16 cellular contexts compared by ENCODE assay signal in the genomic region with DNA sequence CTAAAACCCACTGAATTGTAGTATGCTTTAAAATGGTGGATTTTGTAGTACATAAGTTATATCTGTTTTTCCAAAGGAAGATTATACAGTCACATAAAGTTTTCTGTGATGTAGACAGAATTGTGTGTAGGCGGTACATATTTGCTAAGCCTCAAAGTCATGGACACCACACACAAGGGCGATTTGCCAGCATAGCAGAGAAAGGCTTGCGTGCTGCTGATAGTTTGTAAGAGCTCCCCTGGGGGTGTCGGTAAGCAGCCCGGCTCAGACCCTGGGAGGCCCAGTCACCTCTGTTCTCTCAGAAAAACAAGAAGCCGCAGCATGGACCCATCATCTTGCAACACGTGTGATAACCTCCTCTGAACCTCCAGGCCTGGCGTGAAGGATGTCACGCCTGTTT.
"Had no signal": no experiment of that assay in that cellular context is flagged by ENCODE, and none has a peak within 500 bp of the region (broad histone marks: within the 10 kb centered on the region; RNA-seq: fewer than 3 reads in every experiment).

No MANE protein-coding gene starts in this region.

- DNase-seq: activated B cell treated with CpG ODN at 0.5 μM for 24 hours; activated CD4-positive, alpha-beta T cell treated with anti-CD3 and anti-CD28 coated beads for 48 hours; activated CD8-positive, alpha-beta memory T cell treated with anti-CD3 and anti-CD28 coated beads, Interleukin-2, amount 50 U/mL, for 4 hours; activated CD8-positive, alpha-beta T cell treated with anti-CD3 and anti-CD28 coated beads, Interleukin-2, amount 10 ng/mL, durations not matched to agents 7 days and 5 days; activated gamma-delta T cell; activated T-cell treated with anti-CD3 and anti-CD28 coated beads, Interleukin-2, amount 50 U/mL, for 48 hours; kidney glomerular epithelial cell; left ventricle myocardium superior; mucosa of descending colon; naive thymus-derived CD4-positive, alpha-beta T cell; stimulated activated CD4-positive, alpha-beta T cell treated with anti-CD3 and anti-CD28 coated beads, Interleukin-4, amount 100 ng/mL, for 24 hours; stimulated activated naive CD4-positive, alpha-beta T cell; substantia nigra had no signal

- H3K4me3 ChIP-seq: breast epithelium, mucosa of descending colon had no signal

- H3K9me3 ChIP-seq: breast epithelium, mucosa of descending colon had no signal

- H3K4me1 ChIP-seq: breast epithelium, parathyroid adenoma had no signal

- H3K27me3 ChIP-seq: breast epithelium had no signal

- H3K27ac ChIP-seq: breast epithelium, epithelial cell of prostate, parathyroid adenoma had no signal

- H3K36me3 ChIP-seq: breast epithelium had no signal
